Comparison of ENCODE assay signal across 23 cellular contexts in genomic region chr10:66318761-66319160, GRCh38.
"Had no signal": no experiment of that assay in that cellular context is flagged by ENCODE, and none has a peak within 500 bp of the region (broad histone marks: within the 10 kb centered on the region; RNA-seq: fewer than 3 reads in every experiment).

No MANE protein-coding gene starts in this region.

- H3K36me3 ChIP-seq: stomach, suprapubic skin, thoracic aorta, tibial artery, tibial nerve, transverse colon, upper lobe of left lung, upper lobe of right lung, uterus, vagina had no signal

- H3K27ac ChIP-seq: stomach, suprapubic skin, testis, thoracic aorta, tibial artery, tibial nerve, transverse colon, upper lobe of left lung, upper lobe of right lung, uterus, vagina had no signal

- H3K4me1 ChIP-seq: testis, upper lobe of left lung, upper lobe of right lung, uterus, vagina had no signal

- H3K4me3 ChIP-seq: stomach, suprapubic skin, testis, thoracic aorta, tibial artery, tibial nerve, transverse colon, upper lobe of left lung, upper lobe of right lung, uterus, vagina had no signal

- DNase-seq: stimulated activated CD4-positive, alpha-beta T cell treated with anti-CD3 and anti-CD28 coated beads, Interleukin-2, amount 100 ng/mL, for 48 hours; stimulated activated CD4-positive, alpha-beta T cell treated with anti-CD3 and anti-CD28 coated beads, Interleukin-4, amount 100 ng/mL, for 1 hour; stimulated activated CD4-positive, alpha-beta T cell treated with anti-CD3 and anti-CD28 coated beads, Interleukin-4, amount 100 ng/mL, for 24 hours; stimulated activated CD4-positive, alpha-beta T cell treated with anti-CD3 and anti-CD28 coated beads, Interleukin-4, amount 100 ng/mL, for 4 hours; stimulated activated CD8-positive, alpha-beta memory T cell treated with anti-CD3 and anti-CD28 coated beads, Interleukin-4, amount 100 ng/mL, for 48 hours; stimulated activated naive B cell treated with anti-CD40 and anti-IgM and Interleukin-4, amounts not matched to agents 10 μg/mL and 1 μg/mL and 100 μg/mL, for 72 hours; stimulated activated naive CD4-positive, alpha-beta T cell; stimulated activated naive CD4-positive, alpha-beta T cell treated with Interleukin-2 at 50 U/mL for 16 hours; stimulated activated naive CD8-positive, alpha-beta T cell treated with anti-CD3 and anti-CD28 coated beads, Interleukin-15, amount 100 ng/mL, for 72 hours; stimulated activated naive CD8-positive, alpha-beta T cell treated with anti-CD3 and anti-CD28 coated beads, Interleukin-15, Interleukin-2, amounts not matched to agents 100 U/mL and 50 U/mL, for 24 hours; stomach; substantia nigra; testis; tibial artery; transverse colon; trophoblast cell; upper lobe of left lung; upper lobe of right lung; uterus had no signal

- H3K27me3 ChIP-seq: stomach, suprapubic skin, testis, tibial artery, tibial nerve, transverse colon, upper lobe of left lung, upper lobe of right lung, uterus, vagina had no signal

- H3K9me3 ChIP-seq: stomach, suprapubic skin, testis, thoracic aorta, tibial artery, tibial nerve, transverse colon, upper lobe of left lung, upper lobe of right lung, uterus, vagina had no signal
